17 cellular contexts compared by ENCODE assay signal in genomic region chr12:22971247-22971646, GRCh38.
DNase-seq lines count a peak whose midpoint lies in the region; ATAC-seq and TF ChIP-seq lines count a peak whose summit lies in the region.
"Had no signal": no experiment of that assay in that cellular context is flagged by ENCODE, and none has a peak within 500 bp of the region (broad histone marks: within the 10 kb centered on the region; RNA-seq: fewer than 3 reads in every experiment).

No MANE protein-coding gene starts in this region.

- peak overlapping the region; percentile 51 for H3K4me2 ChIP-seq in mammary epithelial cell (ENCODE audit: insufficient read depth, low read depth, low read length)

- CTCF ChIA-PET in mammary epithelial cell (lab: Charles Lee; ENCODE audit: low non-redundant PET) = no interaction called here

- H3K27ac ChIP-seq in mammary epithelial cell (ENCODE audit: insufficient read depth, low read depth, low read length) = no peak overlapping the region
- no peak overlapping the region for H3K27ac ChIP-seq in breast epithelium

- no peaks in the 10 kb centered on the region for H4K20me1 ChIP-seq in mammary epithelial cell (ENCODE audit: insufficient read depth, low read length)

- H3K36me3 ChIP-seq in mammary epithelial cell (ENCODE audit: insufficient read depth, low read length) (no peaks in the 10 kb centered on the region), breast epithelium (no peaks in the 10 kb centered on the region)
- H3K36me3 ChIP-seq: HAP-1 had no signal

- TF ChIP-seq POLR2A in breast epithelium (IDR thresholded peaks at IDR 0.05) = no peak

- BruUV-seq in mammary epithelial cell (replicated peaks; lab: Mats Ljungman, UMichigan) = no TSS peak

- peaks cover 19% of the 10 kb centered on the region for H3K4me1 ChIP-seq in mammary epithelial cell (ENCODE audit: insufficient read depth, low read length)
- H3K4me1 ChIP-seq in breast epithelium = no peaks in the 10 kb centered on the region
- H3K4me1 ChIP-seq: HAP-1 had no signal

- 47% methylated on average over 6 of the region's 6 CpGs for WGBS in mammary epithelial cell (ENCODE audit: low coverage, missing lambda C conversion rate)

- peak overlapping the region; percentile 89 for H2AFZ ChIP-seq in mammary epithelial cell (ENCODE audit: low read depth, low read length)

- no peak overlapping the region for H3K9ac ChIP-seq in mammary epithelial cell (ENCODE audit: insufficient read depth, low read length)

- no peaks in the 10 kb centered on the region for H3K27me3 ChIP-seq in mammary epithelial cell (ENCODE audit: insufficient read depth, low read length)
- H3K27me3 ChIP-seq in breast epithelium = no peaks in the 10 kb centered on the region

- in situ Hi-C loops in mammary epithelial cell (cut with MboI; ENCODE audit: low sequenced_read_pairs in 2 of 2) = no loop called here

- DNase-seq in mammary epithelial cell = no peak
- no peak for DNase-seq in breast epithelium (ENCODE audit: low spot score in 2 of 2)
- peak; percentile 54 for DNase-seq in fibroblast of villous mesenchyme (ENCODE audit: low read depth)
- DNase-seq in occipital lobe (lab: John Stamatoyannopoulos, UW) = peak; percentile 12
- DNase-seq: 8988T, C1 segment of cervical spinal cord, KBM-7, NCI-H1048, NCI-H146, NCI-H2107, NCI-H345, PC-3 had no signal

- H3K4me3 ChIP-seq in mammary epithelial cell (replicated peaks in 1 of 3; ENCODE audit: insufficient read depth in 1 of 3, low read depth in 2 of 3, low read length in 3 of 3) = no peak overlapping the region
- peak overlapping the region in 1 of 3 donors; percentile 13 for H3K4me3 ChIP-seq in breast epithelium
- peak overlapping the region; percentile 13 for H3K4me3 ChIP-seq in fibroblast of villous mesenchyme (ENCODE audit: low read depth, low read length)
- H3K4me3 ChIP-seq: HAP-1 had no signal

- H3K9me3 ChIP-seq in mammary epithelial cell (replicated peaks; ENCODE audit: insufficient read depth, low read length) (no peaks in the 10 kb centered on the region), breast epithelium (no peaks in the 10 kb centered on the region)
- H3K9me3 ChIP-seq: HAP-1 had no signal

- ATAC-seq in HG02884 (IDR thresholded peaks at IDR 0.05; ENCODE audit: unreplicated experiment) = no peak
- no peak for ATAC-seq in HG03520 (IDR thresholded peaks at IDR 0.05; ENCODE audit: unreplicated experiment)
- no peak for ATAC-seq in HG02588 (IDR thresholded peaks at IDR 0.05; ENCODE audit: unreplicated experiment)
- ATAC-seq in GM18868 (IDR thresholded peaks at IDR 0.05; ENCODE audit: unreplicated experiment) = no peak
- ATAC-seq: PC-3 had no signal

- TF ChIP-seq CTCF in mammary epithelial cell (conservative IDR thresholded peaks at IDR 0.05 in 1 of 2, IDR thresholded peaks at IDR 0.05 in 1 of 2; ENCODE audit: extremely low read depth in 1 of 2, insufficient read depth in 1 of 2, low read depth in 1 of 2, low read length in 2 of 2) (no peak), breast epithelium (IDR thresholded peaks at IDR 0.05) (no peak), fibroblast of villous mesenchyme (IDR thresholded peaks at IDR 0.05; ENCODE audit: insufficient read depth, low read depth, low read length) (no peak)

- no peaks in the 10 kb centered on the region for H3K79me2 ChIP-seq in mammary epithelial cell (ENCODE audit: insufficient read depth, low read length)

- dilution Hi-C loops in mammary epithelial cell (cut with HindIII; ENCODE audit: low sequenced_read_pairs) = no loop called here

- intact Hi-C loops in mammary epithelial cell (cut with micrococcal nuclease) (no loop called here), breast epithelium (cut with DNase I; ENCODE audit: low total_unique reads) (loop anchor here (10.0 kb wide), 1 partner anchor 596 kb away; no protein-coding TSS in a partner anchor)

Comparison
In these comparisons a context has a peak if more than half of its experiments do, and no peak if none do; other contexts are left out.
1. DNase-seq: peak in fibroblast of villous mesenchyme (single experiment) and occipital lobe (single experiment); none in mammary epithelial cell (single experiment) and breast epithelium (0 of 2).